12 cellular contexts compared by ENCODE assay signal in genomic region chr15:58228708-58229107, GRCh38.
A peak's percentile ranks its signal among the peaks of the same experiment; 100 is the strongest.
DNase-seq lines count a peak whose midpoint lies in the region; ATAC-seq and TF ChIP-seq lines count a peak whose summit lies in the region.
"Had no signal": no experiment of that assay in that cellular context is flagged by ENCODE, and none has a peak within 500 bp of the region (broad histone marks: within the 10 kb centered on the region; RNA-seq: fewer than 3 reads in every experiment).

No MANE protein-coding gene starts in this region.

- intact Hi-C loops in activated CD4-positive, alpha-beta T cell treated with anti-CD3 and anti-CD28 coated beads, Interleukin-2, amount 10 ng/mL, durations not matched to agents 24 days and 14 days (cut with micrococcal nuclease), result no loop called here
- intact Hi-C loops in posterior vena cava (cut with DNase I), result no loop called here

- peak overlapping the region; percentile 42 for H3K27ac ChIP-seq in SJSA1
- peak overlapping the region; percentile 64 for H3K27ac ChIP-seq in foreskin keratinocyte
- H3K27ac ChIP-seq in neural progenitor cell, result no peak overlapping the region

- H3K4me1 Mint-ChIP-seq in neural progenitor cell, result peaks cover 20% of the 10 kb centered on the region
- H3K4me1 Mint-ChIP-seq in activated CD4-positive, alpha-beta T cell treated with anti-CD3 and anti-CD28 coated beads, Interleukin-2, amount 10 ng/mL, durations not matched to agents 24 days and 14 days, result peaks cover 10% of the 10 kb centered on the region

- ATAC-seq in foreskin keratinocyte, result no peak
- no peak for ATAC-seq in HG02973 (IDR thresholded peaks at IDR 0.05; ENCODE audit: unreplicated experiment)
- ATAC-seq: activated T-cell treated with anti-CD3 and anti-CD28 coated beads, Interleukin-2, amount 50 U/mL, for 4 hours had no signal

- H2AFZ ChIP-seq in neural progenitor cell (replicated peaks), result no peak overlapping the region

- H3K9me3 Mint-ChIP-seq in neural progenitor cell, result no peaks in the 10 kb centered on the region
- no peaks in the 10 kb centered on the region for H3K9me3 Mint-ChIP-seq in activated CD4-positive, alpha-beta T cell treated with anti-CD3 and anti-CD28 coated beads, Interleukin-2, amount 10 ng/mL, durations not matched to agents 24 days and 14 days
- H3K9me3 Mint-ChIP-seq: activated T-cell treated with anti-CD3 and anti-CD28 coated beads, Interleukin-2, amount 50 U/mL, for 4 hours had no signal

- no peaks in the 10 kb centered on the region for H3K27me3 Mint-ChIP-seq in neural progenitor cell (ENCODE audit: insufficient read depth, low read depth)
- peaks cover 16% of the 10 kb centered on the region for H3K27me3 Mint-ChIP-seq in activated CD4-positive, alpha-beta T cell treated with anti-CD3 and anti-CD28 coated beads, Interleukin-2, amount 10 ng/mL, durations not matched to agents 24 days and 14 days

- no peak overlapping the region for H3K27ac Mint-ChIP-seq in neural progenitor cell
- no peak overlapping the region for H3K27ac Mint-ChIP-seq in activated CD4-positive, alpha-beta T cell treated with anti-CD3 and anti-CD28 coated beads, Interleukin-2, amount 10 ng/mL, durations not matched to agents 24 days and 14 days

- no peak overlapping the region for H3K4me2 ChIP-seq in neural progenitor cell

- H3K79me2 ChIP-seq in neural progenitor cell (ENCODE audit: low read depth), result no peaks in the 10 kb centered on the region

- H3K4me1 ChIP-seq in SJSA1 (replicated peaks), result peaks cover 13% of the 10 kb centered on the region
- peaks cover 33% of the 10 kb centered on the region for H3K4me1 ChIP-seq in foreskin keratinocyte
- H3K4me1 ChIP-seq in neural progenitor cell, result peaks cover 18% of the 10 kb centered on the region

- H3K9me3 ChIP-seq in SJSA1 (replicated peaks) (no peaks in the 10 kb centered on the region), neural progenitor cell (ENCODE audit: low read depth) (no peaks in the 10 kb centered on the region)

- H4K20me1 ChIP-seq in neural progenitor cell (ENCODE audit: low read depth), result no peaks in the 10 kb centered on the region

- H3K36me3 Mint-ChIP-seq in neural progenitor cell, result no peaks in the 10 kb centered on the region
- H3K36me3 Mint-ChIP-seq in activated CD4-positive, alpha-beta T cell treated with anti-CD3 and anti-CD28 coated beads, Interleukin-2, amount 10 ng/mL, durations not matched to agents 24 days and 14 days (ENCODE audit: low read depth), result no peaks in the 10 kb centered on the region

- H3K27me3 ChIP-seq in SJSA1 (replicated peaks), result no peaks in the 10 kb centered on the region
- no peaks in the 10 kb centered on the region for H3K27me3 ChIP-seq in foreskin keratinocyte
- H3K27me3 ChIP-seq in neural progenitor cell, result no peaks in the 10 kb centered on the region

- peaks cover 9% of the 10 kb centered on the region for H3F3A ChIP-seq in neural progenitor cell (ENCODE audit: low read depth)

- H3K36me3 ChIP-seq in SJSA1 (no peaks in the 10 kb centered on the region), neural progenitor cell (no peaks in the 10 kb centered on the region)

- no peak overlapping the region for H3K4me3 ChIP-seq in SJSA1
- H3K4me3 ChIP-seq in neural progenitor cell, result no peak overlapping the region

- H3K9ac ChIP-seq in neural progenitor cell, result no peak overlapping the region

- DNase-seq in EH (ENCODE audit: low read depth) (peak; percentile 95), SJSA1 (ENCODE audit: low read depth in 1 of 2, low spot score in 2 of 2) (peak in 1 of 2 experiments; percentile 28), foreskin keratinocyte (peak in 1 of 2 donors; percentile 20), neural progenitor cell (ENCODE audit: low spot score) (peak; percentile 11), posterior vena cava (ENCODE audit: low spot score) (no peak), NCI-H146 (lab: John Stamatoyannopoulos, UW) (no peak)
- DNase-seq in activated CD4-positive, alpha-beta T cell treated with anti-CD3 and anti-CD28 coated beads, Interleukin-2, amount 10 ng/mL, durations not matched to agents 24 days and 14 days, result no peak
- DNase-seq: activated T-cell treated with anti-CD3 and anti-CD28 coated beads, Interleukin-2, amount 50 U/mL, for 4 hours; erythroblast; NCI-H1930; T-helper 1 cell had no signal

- H3K4me3 Mint-ChIP-seq in neural progenitor cell, result peak overlapping the region; percentile 14
- H3K4me3 Mint-ChIP-seq in activated CD4-positive, alpha-beta T cell treated with anti-CD3 and anti-CD28 coated beads, Interleukin-2, amount 10 ng/mL, durations not matched to agents 24 days and 14 days, result no peak overlapping the region
- H3K4me3 Mint-ChIP-seq: activated T-cell treated with anti-CD3 and anti-CD28 coated beads, Interleukin-2, amount 50 U/mL, for 4 hours had no signal

- no peak for TF ChIP-seq CTCF in foreskin keratinocyte (conservative IDR thresholded peaks at IDR 0.05)
- TF ChIP-seq CTCF in neural progenitor cell (IDR thresholded peaks at IDR 0.05), result no peak

Comparison
In these comparisons a context has a peak if more than half of its experiments do, and no peak if none do; other contexts are left out.
1. DNase-seq: peak in EH (single experiment) and neural progenitor cell (single experiment); none in activated CD4-positive, alpha-beta T cell treated with anti-CD3 and anti-CD28 coated beads, Interleukin-2, amount 10 ng/mL, durations not matched to agents 24 days and 14 days (single experiment), posterior vena cava (single experiment) and NCI-H146 (single experiment).